18 cellular contexts compared by ENCODE assay signal in the genomic region with DNA sequence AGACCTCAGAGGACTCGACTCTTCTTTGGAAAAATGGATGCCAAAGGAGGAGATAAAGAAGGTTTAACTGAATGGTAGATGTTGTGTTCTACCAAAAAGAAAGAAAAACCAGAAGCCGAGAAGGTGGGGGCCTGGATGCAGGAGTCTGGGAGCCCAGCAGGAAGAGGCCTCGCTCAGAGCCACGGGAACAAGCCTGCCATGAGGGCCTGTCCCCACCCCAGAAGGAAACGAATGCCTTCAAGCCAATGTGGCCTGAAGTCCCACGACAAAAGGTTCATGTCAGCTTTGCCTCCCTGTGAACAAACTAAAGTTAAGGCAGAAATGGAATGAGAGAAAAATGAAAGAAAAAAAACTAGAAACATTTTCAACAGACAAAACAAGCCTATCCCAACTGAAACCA. TPM values are rescaled to one million over a fixed set of nuclear protein-coding genes. Genes with fewer than 3 reads are reported as not detected.
DNase-seq lines count a peak whose midpoint lies in the region; ATAC-seq and TF ChIP-seq lines count a peak whose summit lies in the region.
"Had no signal": no experiment of that assay in that cellular context is flagged by ENCODE, and none has a peak within 500 bp of the region (broad histone marks: within the 10 kb centered on the region; RNA-seq: fewer than 3 reads in every experiment).

No MANE protein-coding gene starts in this region.

- peak overlapping the region in 3 of 4 donors; percentile 76 to 94 (median 92) for H3K27ac ChIP-seq in gastroesophageal sphincter
- peak overlapping the region; percentile 41 for H3K27ac ChIP-seq in osteoblast (ENCODE audit: low read depth, low read length)
- peak overlapping the region; percentile 6 to 88 (median 62) for H3K27ac ChIP-seq in upper lobe of left lung

- in situ Hi-C loops in G401 (cut with HindIII; ENCODE audit: low sequenced_read_pairs): no loop called here

- H3K9me3 Mint-ChIP-seq in activated naive CD8-positive, alpha-beta T cell (ENCODE audit: low read depth): no peaks in the 10 kb centered on the region
- no peaks in the 10 kb centered on the region for H3K9me3 Mint-ChIP-seq in activated naive CD8-positive, alpha-beta T cell treated with anti-CD3 and anti-CD28 coated beads for 36 hours
- H3K9me3 Mint-ChIP-seq: activated naive CD8-positive, alpha-beta T cell treated with anti-CD3 and anti-CD28 coated beads, Interleukin-2, amount 10 ng/mL, durations not matched to agents 7 days and 5 days; immature natural killer cell had no signal

- 45 to 52% methylated on average over 3 to 6 of the region's 6 CpGs for WGBS in gastroesophageal sphincter (ENCODE audit: low coverage in 1 of 2), 2 donors
- WGBS in upper lobe of left lung, 2 donors: 55 to 64% methylated on average over 6 of the region's 6 CpGs

- no peak overlapping the region for H3K4me3 ChIP-seq in gastroesophageal sphincter
- no peak overlapping the region for H3K4me3 ChIP-seq in osteoblast (ENCODE audit: insufficient read depth, low read length)
- H3K4me3 ChIP-seq in upper lobe of left lung: no peak overlapping the region

- peaks cover 5% of the 10 kb centered on the region for H3K79me2 ChIP-seq in osteoblast (ENCODE audit: insufficient read depth, low read length)

- H3K9me3 ChIP-seq in gastroesophageal sphincter (no peaks in the 10 kb centered on the region), osteoblast (ENCODE audit: low read depth, low read length) (no peaks in the 10 kb centered on the region), upper lobe of left lung (no peaks in the 10 kb centered on the region)

- H3K4me1 Mint-ChIP-seq in activated naive CD8-positive, alpha-beta T cell (ENCODE audit: low read depth): peaks cover 4% of the 10 kb centered on the region
- peaks cover 4% of the 10 kb centered on the region for H3K4me1 Mint-ChIP-seq in activated naive CD8-positive, alpha-beta T cell treated with anti-CD3 and anti-CD28 coated beads for 36 hours

- TF ChIP-seq CTCF in gastroesophageal sphincter (IDR thresholded peaks at IDR 0.05): no peak
- TF ChIP-seq CTCF in osteoblast (IDR thresholded peaks at IDR 0.05; ENCODE audit: extremely low read depth, low read depth, low read length): no peak
- no peak for TF ChIP-seq CTCF in upper lobe of left lung (IDR thresholded peaks at IDR 0.05)

- H3K4me2 ChIP-seq in osteoblast (ENCODE audit: insufficient read depth, low read length): no peak overlapping the region

- H3K36me3 ChIP-seq in gastroesophageal sphincter (peaks cover 0 to 60% of the 10 kb centered on the region in 2 donors), osteoblast (ENCODE audit: insufficient read depth, low read length) (peaks cover 48% of the 10 kb centered on the region), upper lobe of left lung (peaks cover 24 to 50% (median 46%) of the 10 kb centered on the region in 4 donors)

- peaks cover 0 to 95% (median 21%) of the 10 kb centered on the region in 3 donors for H3K4me1 ChIP-seq in gastroesophageal sphincter
- no peaks in the 10 kb centered on the region for H3K4me1 ChIP-seq in osteoblast (ENCODE audit: insufficient read depth, low read length)
- peaks cover 17 to 28% (median 20%) of the 10 kb centered on the region in 4 donors for H3K4me1 ChIP-seq in upper lobe of left lung

- peaks cover 2% of the 10 kb centered on the region for H3K27me3 Mint-ChIP-seq in activated naive CD8-positive, alpha-beta T cell
- peaks cover 3% of the 10 kb centered on the region for H3K27me3 Mint-ChIP-seq in activated naive CD8-positive, alpha-beta T cell treated with anti-CD3 and anti-CD28 coated beads for 36 hours

- TF ChIP-seq POLR2A in gastroesophageal sphincter (IDR thresholded peaks at IDR 0.05) (no peak), upper lobe of left lung (IDR thresholded peaks at IDR 0.05) (no peak)

- H2AFZ ChIP-seq in osteoblast (ENCODE audit: low read length): no peak overlapping the region

- peaks cover 2% of the 10 kb centered on the region for H3K36me3 Mint-ChIP-seq in activated naive CD8-positive, alpha-beta T cell
- H3K36me3 Mint-ChIP-seq in activated naive CD8-positive, alpha-beta T cell treated with anti-CD3 and anti-CD28 coated beads for 36 hours: peaks cover 6% of the 10 kb centered on the region

- peak overlapping the region; percentile 46 for H3K27ac Mint-ChIP-seq in activated naive CD8-positive, alpha-beta T cell
- H3K27ac Mint-ChIP-seq in activated naive CD8-positive, alpha-beta T cell treated with anti-CD3 and anti-CD28 coated beads for 36 hours: no peak overlapping the region
- H3K27ac Mint-ChIP-seq: activated naive CD8-positive, alpha-beta T cell treated with anti-CD3 and anti-CD28 coated beads, Interleukin-2, amount 10 ng/mL, durations not matched to agents 7 days and 5 days; immature natural killer cell had no signal

- H3K27me3 ChIP-seq in gastroesophageal sphincter (no peaks in the 10 kb centered on the region), osteoblast (ENCODE audit: insufficient read depth, low read length) (no peaks in the 10 kb centered on the region), upper lobe of left lung (no peaks in the 10 kb centered on the region)

- ATAC-seq in gastroesophageal sphincter (no peak), upper lobe of left lung (ENCODE audit: low FRiP score in 2 of 2) (no peak), GM19023 (IDR thresholded peaks at IDR 0.05; ENCODE audit: unreplicated experiment) (no peak)

- TF ChIP-seq EP300 in gastroesophageal sphincter (IDR thresholded peaks at IDR 0.05): no peak
- no peak for TF ChIP-seq EP300 in upper lobe of left lung (IDR thresholded peaks at IDR 0.05)

- no peak overlapping the region for H3K4me3 Mint-ChIP-seq in activated naive CD8-positive, alpha-beta T cell
- H3K4me3 Mint-ChIP-seq in activated naive CD8-positive, alpha-beta T cell treated with anti-CD3 and anti-CD28 coated beads for 36 hours: no peak overlapping the region
- H3K4me3 Mint-ChIP-seq: activated naive CD8-positive, alpha-beta T cell treated with anti-CD3 and anti-CD28 coated beads, Interleukin-2, amount 10 ng/mL, durations not matched to agents 7 days and 5 days; immature natural killer cell had no signal

- no peak for DNase-seq in activated naive CD8-positive, alpha-beta T cell treated with anti-CD3 and anti-CD28 coated beads for 36 hours
- DNase-seq in osteoblast (ENCODE audit: insufficient read length, low spot score, missing footprints) (peak; percentile 55), upper lobe of left lung (no peak), G401 (ENCODE audit: low spot score) (no peak), HUDEP-2 (lab: John Stamatoyannopoulos, UW; ENCODE audit: unreplicated experiment in 76 of 76) (no peak)
- DNase-seq: activated CD8-positive, alpha-beta memory T cell treated with anti-CD3 and anti-CD28 coated beads for 24 hours; activated naive CD8-positive, alpha-beta T cell treated with anti-CD3 and anti-CD28 coated beads, Interleukin-2, amount 10 ng/mL, durations not matched to agents 7 days and 5 days; DMS153; immature natural killer cell; KG1; NCI-H1436 treated with DMSO at 0.1 percent for 48 hours; NCI-H526 treated with DMSO at 0.1 percent for 48 hours; RPMI8226; small intestine; T1000 had no signal

- H4K20me1 ChIP-seq in osteoblast (ENCODE audit: insufficient read depth, low read length): peaks cover 16% of the 10 kb centered on the region

RNA-seq across cellular contexts. Expression of a gene that starts 35.0 kb away (rescaled TPM):
- total RNA-seq in activated naive CD8-positive, alpha-beta T cell treated with anti-CD3 and anti-CD28 coated beads for 36 hours: under 1 TPM; 0.12 to 0.28 TPM
- total RNA-seq in gastroesophageal sphincter (1 to 10 TPM; 5.8 to 9.8 (median 6.7) TPM), osteoblast (1.8 and 2.4 TPM in 2 replicates), upper lobe of left lung (1 to 10 TPM in 2 of 6 donors, under 1 TPM in 2, not detected in 2; 0.91 to 1.4 (median 1.0) TPM)
- 3.6 and 9.5 TPM in 2 replicates for total RNA-seq in G401 (2014; rRNA removed; shearing (Covaris generic))

Comparison
In these comparisons a context has a peak if more than half of its experiments do, and no peak if none do; other contexts are left out.
1. H3K27ac ChIP-seq: peak in every context shown above with its lines; median percentile 92 in gastroesophageal sphincter; 62 in upper lobe of left lung; 41 in osteoblast.